ENCODE assay signal across 1 cellular context in genomic region chr9:127981559-127982121, GRCh38.
TF ChIP-seq lines count a peak whose summit lies in the region.

No MANE protein-coding gene starts in this region.

TF ChIP-seq in SK-N-SH, 30 proteins besides CTCF, POLR2A, EP300 and RAD21 (continued from another document):
- TF ChIP-seq, protein P1, sequence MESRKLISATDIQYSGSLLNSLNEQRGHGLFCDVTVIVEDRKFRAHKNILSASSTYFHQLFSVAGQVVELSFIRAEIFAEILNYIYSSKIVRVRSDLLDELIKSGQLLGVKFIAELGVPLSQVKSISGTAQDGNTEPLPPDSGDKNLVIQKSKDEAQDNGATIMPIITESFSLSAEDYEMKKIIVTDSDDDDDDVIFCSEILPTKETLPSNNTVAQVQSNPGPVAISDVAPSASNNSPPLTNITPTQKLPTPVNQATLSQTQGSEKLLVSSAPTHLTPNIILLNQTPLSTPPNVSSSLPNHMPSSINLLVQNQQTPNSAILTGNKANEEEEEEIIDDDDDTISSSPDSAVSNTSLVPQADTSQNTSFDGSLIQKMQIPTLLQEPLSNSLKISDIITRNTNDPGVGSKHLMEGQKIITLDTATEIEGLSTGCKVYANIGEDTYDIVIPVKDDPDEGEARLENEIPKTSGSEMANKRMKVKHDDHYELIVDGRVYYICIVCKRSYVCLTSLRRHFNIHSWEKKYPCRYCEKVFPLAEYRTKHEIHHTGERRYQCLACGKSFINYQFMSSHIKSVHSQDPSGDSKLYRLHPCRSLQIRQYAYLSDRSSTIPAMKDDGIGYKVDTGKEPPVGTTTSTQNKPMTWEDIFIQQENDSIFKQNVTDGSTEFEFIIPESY (IDR thresholded peaks at IDR 0.05; ENCODE audit: borderline replicate concordance, low read depth), result no peak
- TF ChIP-seq FOXM1 (IDR thresholded peaks at IDR 0.05; ENCODE audit: low read depth), result no peak
- TF ChIP-seq, protein P2, sequence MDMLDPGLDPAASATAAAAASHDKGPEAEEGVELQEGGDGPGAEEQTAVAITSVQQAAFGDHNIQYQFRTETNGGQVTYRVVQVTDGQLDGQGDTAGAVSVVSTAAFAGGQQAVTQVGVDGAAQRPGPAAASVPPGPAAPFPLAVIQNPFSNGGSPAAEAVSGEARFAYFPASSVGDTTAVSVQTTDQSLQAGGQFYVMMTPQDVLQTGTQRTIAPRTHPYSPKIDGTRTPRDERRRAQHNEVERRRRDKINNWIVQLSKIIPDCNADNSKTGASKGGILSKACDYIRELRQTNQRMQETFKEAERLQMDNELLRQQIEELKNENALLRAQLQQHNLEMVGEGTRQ (IDR thresholded peaks at IDR 0.05; ENCODE audit: borderline replicate concordance, low read depth, low read length), result no peak
- no peak for TF ChIP-seq PBX3 (IDR thresholded peaks at IDR 0.05)
- no peak for TF ChIP-seq SMC3 (IDR thresholded peaks at IDR 0.05; ENCODE audit: low read depth, low read length)
TF ChIP-seq in SK-N-SH: peak in this region for 0.
